29 cellular contexts compared by ENCODE assay signal in genomic region chr16:6160303-6160702, GRCh38.
"Had no signal": no experiment of that assay in that cellular context is flagged by ENCODE, and none has a peak within 500 bp of the region (broad histone marks: within the 10 kb centered on the region; RNA-seq: fewer than 3 reads in every experiment).

No MANE protein-coding gene starts in this region.

- H3K36me3 ChIP-seq: right atrium auricular region, stomach, thyroid gland, upper lobe of left lung, vagina, WERI-Rb-1 had no signal

- H3K27me3 Mint-ChIP-seq: naive B cell; stimulated activated naive B cell treated with anti-CD40 and anti-IgM and Interleukin-4, amounts not matched to agents 10 μg/mL and 1 μg/mL and 100 μg/mL, for 72 hours had no signal

- H3K4me3 ChIP-seq: right atrium auricular region, stomach, thyroid gland, upper lobe of left lung, vagina had no signal

- H3K9me3 Mint-ChIP-seq: mesothelial cell of epicardium had no signal

- DNase-seq: activated CD4-positive, alpha-beta T cell treated with anti-CD3 and anti-CD28 coated beads for 48 hours; activated CD4-positive, alpha-beta T cell treated with anti-CD3 and anti-CD28 coated beads, Interleukin-2, amount 50 U/mL, for 48 hours; activated CD8-positive, alpha-beta memory T cell treated with anti-CD3 and anti-CD28 coated beads for 24 hours; activated effector memory CD4-positive, alpha-beta T cell treated with anti-CD3 and anti-CD28 coated beads, Interleukin-2, amount 50 U/mL, for 16 hours; activated naive CD4-positive, alpha-beta T cell treated with anti-CD3 and anti-CD28 coated beads, Interleukin-2, amount 50 U/mL, for 16 hours; activated T-cell treated with anti-CD3 and anti-CD28 coated beads, Interleukin-2, amount 50 U/mL, for 1 hour; amniotic stem cell; effector memory CD4-positive, alpha-beta T cell; head of caudate nucleus; hippocampal formation; left colon; mammary epithelial cell; naive B cell; nucleus accumbens; stimulated activated CD4-positive, alpha-beta T cell treated with anti-CD3 and anti-CD28 coated beads, Interleukin-15, amount 100 ng/mL, for 24 hours; stimulated activated CD4-positive, alpha-beta T cell treated with anti-CD3 and anti-CD28 coated beads, Interleukin-2, amount 100 ng/mL, for 24 hours; stimulated activated naive B cell treated with anti-CD40 and anti-IgM and Interleukin-4, amounts not matched to agents 10 μg/mL and 1 μg/mL and 100 μg/mL, for 72 hours; stomach; T-helper 1 cell; thyroid gland; upper lobe of left lung; WERI-Rb-1 had no signal

- H3K27ac ChIP-seq: right atrium auricular region, stomach, thyroid gland, upper lobe of left lung, vagina, WERI-Rb-1 had no signal

- H3K4me1 Mint-ChIP-seq: mesothelial cell of epicardium; naive B cell; stimulated activated naive B cell treated with anti-CD40 and anti-IgM and Interleukin-4, amounts not matched to agents 10 μg/mL and 1 μg/mL and 100 μg/mL, for 72 hours had no signal

- H3K9me3 ChIP-seq: right atrium auricular region, stomach, thyroid gland, upper lobe of left lung, vagina had no signal

- H3K27me3 ChIP-seq: right atrium auricular region, stomach, thyroid gland, upper lobe of left lung, vagina had no signal

- H3K36me3 Mint-ChIP-seq: mesothelial cell of epicardium; naive B cell; stimulated activated naive B cell treated with anti-CD40 and anti-IgM and Interleukin-4, amounts not matched to agents 10 μg/mL and 1 μg/mL and 100 μg/mL, for 72 hours had no signal

- FAIRE-seq: colon, keratinocyte, TTC549 had no signal

- H3K4me1 ChIP-seq: right atrium auricular region, stomach, thyroid gland, upper lobe of left lung, vagina had no signal

- H3K27ac Mint-ChIP-seq: activated T-helper 1 cell treated with anti-CD3 and anti-CD28 coated beads, Interleukin-12 subunit alpha, Interleukin-12 subunit beta, Interleukin-2, Interleukin-4 antibody, amounts not matched to agents 30 ng/mL and 10 ng/mL and 1 ng/mL, durations not matched to agents 14 hours and 24 hours and 36 hours; mesothelial cell of epicardium; stimulated activated naive B cell treated with anti-CD40 and anti-IgM and Interleukin-4, amounts not matched to agents 10 μg/mL and 1 μg/mL and 100 μg/mL, for 72 hours had no signal

- H3K4me3 Mint-ChIP-seq: activated T-helper 1 cell treated with anti-CD3 and anti-CD28 coated beads, Interleukin-12 subunit alpha, Interleukin-12 subunit beta, Interleukin-2, Interleukin-4 antibody, amounts not matched to agents 30 ng/mL and 10 ng/mL and 1 ng/mL, durations not matched to agents 14 hours and 24 hours and 36 hours; mesothelial cell of epicardium; naive B cell; stimulated activated naive B cell treated with anti-CD40 and anti-IgM and Interleukin-4, amounts not matched to agents 10 μg/mL and 1 μg/mL and 100 μg/mL, for 72 hours had no signal
